ENCODE assay signal across 17 cellular contexts in genomic region chr9:105887679-105888078, GRCh38.
DNase-seq lines count a peak whose midpoint lies in the region.
"Had no signal": no experiment of that assay in that cellular context is flagged by ENCODE, and none has a peak within 500 bp of the region (broad histone marks: within the 10 kb centered on the region; RNA-seq: fewer than 3 reads in every experiment).

No MANE protein-coding gene starts in this region.

- no peak overlapping the region for H3K18ac ChIP-seq in neuronal stem cell (ENCODE audit: low read length)

- H3K27ac ChIP-seq in neuronal stem cell (replicated peaks; ENCODE audit: low read length): no peak overlapping the region
- H3K27ac ChIP-seq: lower lobe of right lung had no signal

- no peak overlapping the region for H2AK5ac ChIP-seq in neuronal stem cell (ENCODE audit: low read depth, low read length)

- DNase-seq in SKM-1 treated with dmso at 0.1 percent for 144 hours (lab: John Stamatoyannopoulos, UW; ENCODE audit: unreplicated experiment) (peak; percentile 10), SKM-1 (lab: John Stamatoyannopoulos, UW; ENCODE audit: unreplicated experiment) (no peak), SK-MEL-5 (ENCODE audit: low read depth, low spot score) (peak; percentile 98), neuronal stem cell (ENCODE audit: low spot score) (no peak), SIG-M5 (lab: John Stamatoyannopoulos, UW) (no peak), NCI-H524 (lab: John Stamatoyannopoulos, UW) (no peak)
- peak; percentile 88 for DNase-seq in Jurkat, Clone E6-1 (ENCODE audit: low read depth, low spot score)
- DNase-seq: activated CD4-positive, alpha-beta T cell treated with anti-CD3 and anti-CD28 coated beads, Interleukin-2, amount 50 U/mL, for 1 hour; activated effector memory CD4-positive, alpha-beta T cell treated with anti-CD3 and anti-CD28 coated beads, Interleukin-2, amount 50 U/mL, for 16 hours; GOT3; Karpas-422; lower lobe of right lung; NCI-H1436; NCI-H226; small intestine; stimulated activated naive CD4-positive, alpha-beta T cell; T-cell had no signal

- H3K4me1 ChIP-seq in neuronal stem cell (ENCODE audit: control insufficient read depth in 2 of 2, insufficient read depth in 1 of 2, low read depth in 1 of 2, low read length in 2 of 2): peaks cover 3 to 6% of the 10 kb centered on the region in 2 donors
- H3K4me1 ChIP-seq: lower lobe of right lung had no signal

- no peak overlapping the region for H3K4me3 ChIP-seq in Jurkat, Clone E6-1 (ENCODE audit: low read length)
- no peak overlapping the region for H3K4me3 ChIP-seq in neuronal stem cell (ENCODE audit: low read length in 2 of 2)
- H3K4me3 ChIP-seq: lower lobe of right lung had no signal

- in situ Hi-C loops in SK-MEL-5 (cut with HindIII; ENCODE audit: low pct_unique_long_range_greater_than_20kb, low sequenced_read_pairs): no loop called here

- no peaks in the 10 kb centered on the region for H3K9me3 ChIP-seq in neuronal stem cell (replicated peaks in 1 of 2; ENCODE audit: control insufficient read depth in 2 of 2, insufficient read depth in 1 of 2, low read depth in 1 of 2, low read length in 2 of 2)
- H3K9me3 ChIP-seq: lower lobe of right lung had no signal

- H2BK5ac ChIP-seq in neuronal stem cell (ENCODE audit: low read length): no peak overlapping the region

- no peak overlapping the region for H3K14ac ChIP-seq in neuronal stem cell (ENCODE audit: low read length)

- H3K79me1 ChIP-seq in neuronal stem cell (ENCODE audit: low read depth, low read length): no peaks in the 10 kb centered on the region

- H2BK120ac ChIP-seq in neuronal stem cell (ENCODE audit: low read depth, low read length): no peak overlapping the region

- H2BK12ac ChIP-seq in neuronal stem cell (ENCODE audit: low read length): no peak overlapping the region

- peak overlapping the region; percentile 21 for H2AFZ ChIP-seq in neuronal stem cell (ENCODE audit: low read length)

- no peaks in the 10 kb centered on the region for H3K27me3 ChIP-seq in neuronal stem cell (ENCODE audit: control insufficient read depth in 3 of 3, insufficient read depth in 3 of 3, low read depth in 1 of 3, low read length in 3 of 3)

- H3K36me3 ChIP-seq in neuronal stem cell (replicated peaks in 1 of 2; ENCODE audit: control insufficient read depth in 2 of 2, insufficient read depth in 2 of 2, low read length in 2 of 2): no peaks in the 10 kb centered on the region
- H3K36me3 ChIP-seq: lower lobe of right lung had no signal

- no peak overlapping the region for H4K8ac ChIP-seq in neuronal stem cell (ENCODE audit: low read depth, low read length)

- no peak overlapping the region for H2BK15ac ChIP-seq in neuronal stem cell (ENCODE audit: low read length)

- no peak overlapping the region for H4K91ac ChIP-seq in neuronal stem cell (ENCODE audit: low read depth, low read length, poor library complexity)

- no peak overlapping the region for H3K9ac ChIP-seq in neuronal stem cell (ENCODE audit: low read depth, low read length, poor library complexity)

- no CpG with 5 or more reads among the region's 2 CpGs for WGBS in neuronal stem cell (ENCODE audit: extremely low coverage in 2 of 2, insufficient read length in 2 of 2, insufficient replicate concordance in 1 of 2), 2 donors

- H3K23ac ChIP-seq in neuronal stem cell (ENCODE audit: low read depth, low read length, poor library complexity): no peak overlapping the region

- no peak overlapping the region for H3K4me2 ChIP-seq in neuronal stem cell (ENCODE audit: insufficient read depth, low read length, poor library complexity, severe bottlenecking)

- no peak overlapping the region for H3K4ac ChIP-seq in neuronal stem cell (ENCODE audit: low read length)

Comparison
In these comparisons a context has a peak if more than half of its experiments do, and no peak if none do; other contexts are left out.
1. DNase-seq: peak in SKM-1 treated with dmso at 0.1 percent for 144 hours (single experiment), Jurkat, Clone E6-1 (single experiment) and SK-MEL-5 (single experiment); none in SKM-1 (single experiment), neuronal stem cell (single experiment), SIG-M5 (single experiment) and NCI-H524 (0 of 2).